In genomic region chr9:96169901-96170300, GRCh38 we compare ENCODE assay signal across 1 cellular context.
TF ChIP-seq lines count a peak whose summit lies in the region.

No MANE protein-coding gene starts in this region.

TF ChIP-seq in GM23338, 12 proteins besides CTCF, POLR2A, EP300 and RAD21 (continued from another document):
- TF ChIP-seq ETS1 (IDR thresholded peaks at IDR 0.05) (no peak), CREB1 (CRISPR knock-in tag; IDR thresholded peaks at IDR 0.05; ENCODE audit: low read depth) (no peak), EZH2 (IDR thresholded peaks at IDR 0.05; ENCODE audit: low read depth, unreplicated experiment) (no peak), EZH2phosphoT487 (IDR thresholded peaks at IDR 0.05; ENCODE audit: unreplicated experiment) (no peak)
